8 cellular contexts compared by ENCODE assay signal in the genomic region with DNA sequence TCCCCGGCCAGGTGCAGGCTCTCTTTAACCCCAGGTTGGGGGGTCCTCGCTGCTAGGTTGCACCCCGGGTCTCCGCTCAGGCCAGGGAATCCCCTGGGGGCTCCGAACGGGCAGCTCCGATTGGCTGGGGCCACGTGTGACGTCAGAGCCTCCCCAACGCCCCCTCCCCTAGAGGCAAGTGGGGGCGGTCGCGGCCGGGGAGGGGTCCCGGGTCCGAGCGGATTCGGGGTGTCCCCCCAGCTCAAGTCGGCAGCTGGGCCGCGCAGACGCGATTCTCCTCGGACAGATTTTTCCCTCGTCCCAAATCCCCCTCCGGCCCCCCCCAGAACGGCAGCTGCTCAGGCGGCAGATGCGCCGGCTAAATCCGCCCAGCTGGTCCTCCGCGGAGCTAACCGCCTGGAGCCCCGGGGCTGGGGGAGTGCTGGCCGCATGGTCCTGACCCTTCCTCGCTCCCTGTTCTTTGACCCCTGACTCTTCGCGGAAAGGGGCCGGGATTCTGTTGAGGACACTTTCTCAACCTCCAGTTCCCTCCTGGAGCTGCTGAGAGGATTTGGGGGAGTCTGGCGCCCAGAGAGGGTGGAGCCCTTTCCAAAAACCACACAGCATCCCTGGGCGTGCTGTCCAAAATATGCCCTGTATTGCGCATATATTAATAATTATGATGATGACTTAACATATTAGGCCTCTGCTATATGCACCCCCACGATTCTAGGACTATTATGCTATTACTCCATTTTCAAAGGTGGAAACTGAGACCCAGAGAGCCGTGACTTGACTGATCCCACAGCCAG. TPM values are rescaled to one million over a fixed set of nuclear protein-coding genes. Genes with fewer than 3 reads are reported as not detected.
A peak's percentile ranks its signal among the peaks of the same experiment; 100 is the strongest.
DNase-seq lines count a peak whose midpoint lies in the region; TF ChIP-seq lines count a peak whose summit lies in the region.

No MANE protein-coding gene starts in this region.

- H3K4me3 ChIP-seq in left ventricle myocardium inferior (peak overlapping the region; percentile 67), ascending aorta (peak overlapping the region; percentile 33 to 36), kidney epithelial cell (ENCODE audit: low read depth, low read length) (peak overlapping the region; percentile 42), uterus (peak overlapping the region; percentile 1 to 4)

- peaks cover 73% of the 10 kb centered on the region for H3K27me3 ChIP-seq in left ventricle myocardium inferior (ENCODE audit: low read depth)
- peaks cover 23% of the 10 kb centered on the region for H3K27me3 ChIP-seq in ascending aorta
- peaks cover 45% of the 10 kb centered on the region for H3K27me3 ChIP-seq in kidney epithelial cell (ENCODE audit: control insufficient read depth, insufficient read depth, low read length)
- peaks cover 17 to 29% of the 10 kb centered on the region in 2 donors for H3K27me3 ChIP-seq in uterus

- H3K36me3 ChIP-seq in left ventricle myocardium inferior, result no peaks in the 10 kb centered on the region
- no peaks in the 10 kb centered on the region for H3K36me3 ChIP-seq in ascending aorta
- H3K36me3 ChIP-seq in kidney epithelial cell (ENCODE audit: control insufficient read depth, insufficient read depth, low read length), result no peaks in the 10 kb centered on the region
- H3K36me3 ChIP-seq in uterus, result no peaks in the 10 kb centered on the region

- DNase-seq in left ventricle myocardium inferior (no peak), cardiac septum (ENCODE audit: low spot score) (no peak), ascending aorta (ENCODE audit: low spot score in 2 of 2) (no peak), kidney epithelial cell (ENCODE audit: low read depth) (no peak), uterus (no peak), HT-29 (ENCODE audit: low spot score) (no peak), HUDEP-2 (lab: John Stamatoyannopoulos, UW; ENCODE audit: unreplicated experiment in 76 of 76) (no peak), NK-92 (lab: John Stamatoyannopoulos, UW; ENCODE audit: unreplicated experiment) (no peak)

- H3K27ac ChIP-seq in left ventricle myocardium inferior (replicated peaks) (no peak overlapping the region), ascending aorta (no peak overlapping the region), uterus (no peak overlapping the region)

- H3K9me3 ChIP-seq in left ventricle myocardium inferior (replicated peaks) (no peaks in the 10 kb centered on the region), ascending aorta (no peaks in the 10 kb centered on the region), uterus (no peaks in the 10 kb centered on the region)

- H3K4me1 ChIP-seq in left ventricle myocardium inferior (peaks cover 20% of the 10 kb centered on the region), ascending aorta (no peaks in the 10 kb centered on the region), uterus (peaks cover 0 to 21% of the 10 kb centered on the region in 2 donors)

- no peak for TF ChIP-seq POLR2A in uterus (IDR thresholded peaks at IDR 0.05)

- no peak for TF ChIP-seq CTCF in left ventricle myocardium inferior (IDR thresholded peaks at IDR 0.05; ENCODE audit: borderline replicate concordance)
- no peak for TF ChIP-seq CTCF in ascending aorta (IDR thresholded peaks at IDR 0.05)
- no peak for TF ChIP-seq CTCF in kidney epithelial cell (IDR thresholded peaks at IDR 0.05; ENCODE audit: insufficient read depth, low read length, poor library complexity, severe bottlenecking)
- no peak for TF ChIP-seq CTCF in uterus (IDR thresholded peaks at IDR 0.05)

- intact Hi-C loops in left ventricle myocardium inferior (cut with micrococcal nuclease), result no loop called here
- intact Hi-C loops in cardiac septum (cut with DNase I), result no loop called here
- intact Hi-C loops in ascending aorta (cut with DNase I), result no loop called here
- intact Hi-C loops in uterus (cut with DNase I; ENCODE audit: low total_unique reads), result no loop called here

RNA-seq across cellular contexts. Expression of a gene that starts 25.4 kb away (rescaled TPM):
- total RNA-seq in left ventricle myocardium inferior, result 7.2 TPM
- total RNA-seq in cardiac septum, result 7.2 TPM
- 80.6 TPM for total RNA-seq in ascending aorta
- 0.13 and 0.55 TPM in 2 replicates for total RNA-seq in kidney epithelial cell
- 10 to 100 TPM in 1 of 4 donors, 1 to 10 TPM in 3; 1.8 to 48.1 (median 5.5) TPM for total RNA-seq in uterus
- 0.70 and 0.84 TPM in 2 replicates for total RNA-seq in HT-29 (2014; rRNA removed; shearing (Covaris generic))

RNA-seq across cellular contexts. Expression of a gene that starts 45.0 kb away (rescaled TPM):
- total RNA-seq in left ventricle myocardium inferior, result 0.41 TPM
- 0.43 TPM for total RNA-seq in cardiac septum
- 3.3 TPM for total RNA-seq in ascending aorta
- total RNA-seq in kidney epithelial cell, result 0.21 and 0.25 TPM in 2 replicates
- 1 to 10 TPM in 2 of 4 donors, under 1 TPM in 1, not detected in 1; 0.59 to 1.1 (median 1.1) TPM for total RNA-seq in uterus
- 16.1 and 19.1 TPM in 2 replicates for total RNA-seq in HT-29 (2014; rRNA removed; shearing (Covaris generic))

RNA-seq across cellular contexts. Expression of a gene that starts 49.8 kb away (rescaled TPM):
- total RNA-seq in left ventricle myocardium inferior (73.5 TPM), cardiac septum (25.1 TPM), ascending aorta (17.1 TPM), kidney epithelial cell (0.07 TPM in 1 of 2 replicates, not detected in the other), uterus (10 to 100 TPM in 1 of 4 donors, 1 to 10 TPM in 3; 1.5 to 11.1 (median 3.0) TPM)
- 0.86 and 4.5 TPM in 2 replicates for total RNA-seq in HT-29 (2014; rRNA removed; shearing (Covaris generic))

RNA-seq across cellular contexts. Expression of a gene that starts 54.5 kb away (rescaled TPM):
- total RNA-seq in left ventricle myocardium inferior, result 4.2 TPM
- 3.6 TPM for total RNA-seq in cardiac septum
- total RNA-seq in ascending aorta, result 0.64 TPM
- 0.75 and 1.2 TPM in 2 replicates for total RNA-seq in kidney epithelial cell
- 10 to 100 TPM in 1 of 4 donors, 1 to 10 TPM in 2, under 1 TPM in 1; 0.77 to 20.6 (median 9.1) TPM for total RNA-seq in uterus
- total RNA-seq in HT-29 (2014; rRNA removed; shearing (Covaris generic)), result 6.3 TPM in 2 replicates

Comparison
In these comparisons a context has a peak if more than half of its experiments do, and no peak if none do; other contexts are left out.
1. H3K4me3 ChIP-seq: peak in every context shown above with its lines; median percentile 67 in left ventricle myocardium inferior; 42 in kidney epithelial cell; 34 in ascending aorta; 2 in uterus.